ENCODE assay signal across 15 cellular contexts in genomic region chr12:123100882-123101281, GRCh38. TPM values are rescaled to one million over a fixed set of nuclear protein-coding genes. Genes with fewer than 3 reads are reported as not detected.
DNase-seq lines count a peak whose midpoint lies in the region; ATAC-seq and TF ChIP-seq lines count a peak whose summit lies in the region.
"Had no signal": no experiment of that assay in that cellular context is flagged by ENCODE, and none has a peak within 500 bp of the region (broad histone marks: within the 10 kb centered on the region; RNA-seq: fewer than 3 reads in every experiment).

No MANE protein-coding gene starts in this region.

- peak overlapping the region; percentile 31 for H3K4me3 Mint-ChIP-seq in glutamatergic neuron (ENCODE audit: unreplicated experiment)
- H3K4me3 Mint-ChIP-seq: CD4-positive, alpha-beta memory T cell had no signal

- H3K36me3 Mint-ChIP-seq in glutamatergic neuron (ENCODE audit: unreplicated experiment) = no peaks in the 10 kb centered on the region
- H3K36me3 Mint-ChIP-seq: CD4-positive, alpha-beta memory T cell had no signal

- peaks cover 15% of the 10 kb centered on the region for H3K27me3 Mint-ChIP-seq in glutamatergic neuron (ENCODE audit: unreplicated experiment)
- H3K27me3 Mint-ChIP-seq: CD4-positive, alpha-beta memory T cell had no signal

- peaks cover 0 to 35% (median 0%) of the 10 kb centered on the region in 11 experiments; a peak in 4 of 22 replicates for H4K20me1 ChIP-seq in BLaER1 treated with 17β-estradiol and CSF1 and Interleukin-3, amounts not matched to agents 10 nM and 100 nM

- H3K4me1 Mint-ChIP-seq in glutamatergic neuron (ENCODE audit: low read depth, unreplicated experiment) = peaks cover 64% of the 10 kb centered on the region

- ATAC-seq in heart right ventricle (no peak), Right ventricle myocardium superior (ENCODE audit: poor library complexity) (no peak), upper lobe of right lung (peak; percentile 28), GM19455 (IDR thresholded peaks at IDR 0.05; ENCODE audit: unreplicated experiment) (no peak)
- ATAC-seq: GM12878, HCT116 had no signal

- H3K4me3 ChIP-seq in heart right ventricle = no peak overlapping the region
- no peak overlapping the region for H3K4me3 ChIP-seq in BLaER1 treated with 17β-estradiol and CSF1 and Interleukin-3, amounts not matched to agents 10 nM and 100 nM
- no peak overlapping the region for H3K4me3 ChIP-seq in upper lobe of right lung
- H3K4me3 ChIP-seq: GM12878, GM23248 had no signal

- WGBS in heart right ventricle, 2 donors = 75 to 83% methylated on average over 3 of the region's 3 CpGs

- peak overlapping the region in 10 of 11 experiments; percentile 24 to 89 (median 69); a peak in 20 of 22 replicates for H3K4me2 ChIP-seq in BLaER1 treated with 17β-estradiol and CSF1 and Interleukin-3, amounts not matched to agents 10 nM and 100 nM

- H3K27ac ChIP-seq in heart right ventricle = peak overlapping the region in 9 of 10 donors; percentile 8 to 88 (median 47)
- H3K27ac ChIP-seq in BLaER1 treated with 17β-estradiol and CSF1 and Interleukin-3, amounts not matched to agents 10 nM and 100 nM = no peak overlapping the region
- H3K27ac ChIP-seq in upper lobe of right lung = no peak overlapping the region
- H3K27ac ChIP-seq: GM23248 had no signal

- no peak for TF ChIP-seq CTCF in heart right ventricle (IDR thresholded peaks at IDR 0.05)
- TF ChIP-seq CTCF in glutamatergic neuron (IDR thresholded peaks at IDR 0.05; ENCODE audit: partially characterized antibody, unreplicated experiment) = no peak
- no peak for TF ChIP-seq CTCF in upper lobe of right lung (IDR thresholded peaks at IDR 0.05)

- H3K4me1 ChIP-seq in heart right ventricle = peaks cover 22 to 97% (median 79%) of the 10 kb centered on the region in 9 donors
- H3K4me1 ChIP-seq in BLaER1 treated with 17β-estradiol and CSF1 and Interleukin-3, amounts not matched to agents 10 nM and 100 nM = peaks cover 42 to 95% (median 88%) of the 10 kb centered on the region in 10 experiments
- H3K4me1 ChIP-seq in upper lobe of right lung = peaks cover 18% of the 10 kb centered on the region

- H3K27me3 ChIP-seq in heart right ventricle (no peaks in the 10 kb centered on the region), upper lobe of right lung (no peaks in the 10 kb centered on the region)
- H3K27me3 ChIP-seq in BLaER1 treated with 17β-estradiol and CSF1 and Interleukin-3, amounts not matched to agents 10 nM and 100 nM = no peaks in the 10 kb centered on the region

- intact Hi-C loops in heart right ventricle (cut with DNase I) = loop anchor here in 1 of 10 donors (5.0 kb wide), 1 partner anchor 39 kb away; no protein-coding TSS in a partner anchor
- intact Hi-C loops in Right ventricle myocardium superior (cut with DNase I) = loop anchor here (10.0 kb wide), 1 partner anchor 56 kb away; no protein-coding TSS in a partner anchor
- intact Hi-C loops in upper lobe of right lung (cut with DNase I) = no loop called here

- H3K9me3 Mint-ChIP-seq in glutamatergic neuron (ENCODE audit: unreplicated experiment) = peaks cover 13% of the 10 kb centered on the region
- H3K9me3 Mint-ChIP-seq: CD4-positive, alpha-beta memory T cell had no signal

- no peak overlapping the region for H3K9ac ChIP-seq in BLaER1 treated with 17β-estradiol and CSF1 and Interleukin-3, amounts not matched to agents 10 nM and 100 nM
- H3K9ac ChIP-seq: GM23248 had no signal

- H3K27ac Mint-ChIP-seq in glutamatergic neuron (ENCODE audit: unreplicated experiment) = peak overlapping the region; percentile 39

- no peak for DNase-seq in heart right ventricle
- no peak for DNase-seq in Right ventricle myocardium superior
- DNase-seq in glutamatergic neuron = no peak
- no peak for DNase-seq in upper lobe of right lung
- no peak for DNase-seq in SW 1271 (lab: John Stamatoyannopoulos, UW)
- DNase-seq: 8988T; AML-193; C1 segment of cervical spinal cord; CD4-positive, alpha-beta memory T cell; GM23248; IMR-90 had no signal

- H3K9me3 ChIP-seq in heart right ventricle = no peaks in the 10 kb centered on the region
- no peaks in the 10 kb centered on the region for H3K9me3 ChIP-seq in BLaER1 treated with 17β-estradiol and CSF1 and Interleukin-3, amounts not matched to agents 10 nM and 100 nM (replicated peaks in 1 of 11)
- H3K9me3 ChIP-seq in upper lobe of right lung = no peaks in the 10 kb centered on the region

- peaks cover 0 to 4% (median 0%) of the 10 kb centered on the region in 9 donors for H3K36me3 ChIP-seq in heart right ventricle
- peaks cover 0 to 8% (median 0%) of the 10 kb centered on the region in 11 experiments; a peak in 2 of 22 replicates for H3K36me3 ChIP-seq in BLaER1 treated with 17β-estradiol and CSF1 and Interleukin-3, amounts not matched to agents 10 nM and 100 nM
- H3K36me3 ChIP-seq in upper lobe of right lung = no peaks in the 10 kb centered on the region

RNA-seq across cellular contexts. Expression of gene PITPNM2, which starts 50.0 kb away (rescaled TPM):
- total RNA-seq in heart right ventricle = 10 to 100 TPM; 13.3 to 32.7 (median 18.7) TPM
- 10 to 100 TPM in 1 of 2 donors, 1 to 10 TPM in 1; 5.6 to 16.5 TPM for polyA plus RNA-seq in heart right ventricle
- total RNA-seq in Right ventricle myocardium superior = 17.0 TPM
- total RNA-seq in glutamatergic neuron (ENCODE audit: unreplicated experiment) = 19.6 TPM
- total RNA-seq in upper lobe of right lung = 25.9 TPM

Comparison
In these comparisons a context has a peak if more than half of its experiments do, and no peak if none do; other contexts are left out.
1. H3K27ac ChIP-seq: peak in heart right ventricle (9 of 10); none in BLaER1 treated with 17β-estradiol and CSF1 and Interleukin-3, amounts not matched to agents 10 nM and 100 nM (0 of 11) and upper lobe of right lung (single experiment).